In the genomic region with DNA sequence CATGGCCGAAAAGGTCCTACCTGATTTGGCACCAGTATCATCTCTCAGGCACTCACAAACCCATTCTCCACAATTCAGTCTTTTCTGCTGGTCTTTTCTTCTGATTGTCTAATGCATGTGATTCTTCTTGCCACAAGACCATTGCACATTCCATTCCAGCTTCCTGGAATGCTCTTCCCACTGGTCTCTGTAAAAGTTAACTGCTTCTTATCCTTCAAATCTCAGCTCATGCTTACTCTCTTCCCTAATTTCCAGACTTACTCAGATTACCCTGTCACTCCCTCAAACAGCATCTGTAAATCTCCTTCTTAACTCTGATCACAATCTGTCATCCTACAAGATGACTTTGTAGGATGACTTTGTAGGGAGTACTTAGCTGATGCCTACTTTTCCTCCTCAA, we compare ENCODE assay signal across 38 cellular contexts.
DNase-seq lines count a peak whose midpoint lies in the region; ATAC-seq, FAIRE-seq and TF ChIP-seq lines count a peak whose summit lies in the region.
"Had no signal": no experiment of that assay in that cellular context is flagged by ENCODE, and none has a peak within 500 bp of the region (broad histone marks: within the 10 kb centered on the region; RNA-seq: fewer than 3 reads in every experiment).

No MANE protein-coding gene starts in this region.

- H4K20me1 ChIP-seq in keratinocyte (ENCODE audit: control insufficient read depth, extremely low read depth, insufficient read depth, low read length): no peaks in the 10 kb centered on the region
- H4K20me1 ChIP-seq in smooth muscle cell (ENCODE audit: low read depth): no peaks in the 10 kb centered on the region

- no peaks in the 10 kb centered on the region for H3K9me1 ChIP-seq in keratinocyte (ENCODE audit: control insufficient read depth, extremely low read depth, insufficient read depth, low read length)

- peaks cover 36% of the 10 kb centered on the region for H3K4me1 Mint-ChIP-seq in MCF 10A (ENCODE audit: insufficient read depth, unreplicated experiment)
- H3K4me1 Mint-ChIP-seq: CD14-positive monocyte, nephron progenitor cell had no signal

- H3K9ac ChIP-seq in keratinocyte (ENCODE audit: control insufficient read depth, extremely low read depth, insufficient read depth, low read length) (no peak overlapping the region), smooth muscle cell (ENCODE audit: low read depth) (no peak overlapping the region)

- no peak overlapping the region for H3K4me2 ChIP-seq in keratinocyte (ENCODE audit: control insufficient read depth, extremely low read depth, insufficient read depth, low read depth, low read length)
- H3K4me2 ChIP-seq in smooth muscle cell: peak overlapping the region; percentile 62
- H3K4me2 ChIP-seq: hepatocyte had no signal

- no peak for ATAC-seq in RWPE2 (ENCODE audit: low read depth)
- ATAC-seq: K562, left colon, Right ventricle myocardium inferior had no signal

- H3K27ac Mint-ChIP-seq in MCF 10A (ENCODE audit: low read depth, unreplicated experiment): peak overlapping the region; percentile 90
- H3K27ac Mint-ChIP-seq: activated naive CD8-positive, alpha-beta T cell; CD14-positive monocyte; nephron progenitor cell; stimulated activated naive CD8-positive, alpha-beta T cell treated with anti-CD3 and anti-CD28 coated beads, Interleukin-15, Interleukin-2, amounts not matched to agents 100 ng/mL and 50 ng/mL, for 24 hours had no signal

- CTCF ChIA-PET in MCF 10A (lab: Yijun Ruan, JAX): interaction anchor here (0.6 to 2.6 kb wide), 8 partner anchors 11 to 997 kb away, joined by 3 to 24 read pairs (median 4); no protein-coding TSS in a partner anchor

- FAIRE-seq in keratinocyte (lab: Jason Lieb, UNC): peak; percentile 74
- FAIRE-seq: frontal cortex, K562 had no signal

- H3K27me3 Mint-ChIP-seq in MCF 10A (ENCODE audit: insufficient read depth, unreplicated experiment): no peaks in the 10 kb centered on the region
- H3K27me3 Mint-ChIP-seq: activated naive CD8-positive, alpha-beta T cell; stimulated activated naive CD8-positive, alpha-beta T cell treated with anti-CD3 and anti-CD28 coated beads, Interleukin-15, Interleukin-2, amounts not matched to agents 100 ng/mL and 50 ng/mL, for 24 hours had no signal

- no peaks in the 10 kb centered on the region for H3K36me3 Mint-ChIP-seq in MCF 10A (ENCODE audit: insufficient read depth, unreplicated experiment)
- H3K36me3 Mint-ChIP-seq: activated naive CD8-positive, alpha-beta T cell; CD14-positive monocyte had no signal

- H2AFZ ChIP-seq in keratinocyte (ENCODE audit: control insufficient read depth, low read length) (no peak overlapping the region), smooth muscle cell (ENCODE audit: low read depth) (no peak overlapping the region)
- H2AFZ ChIP-seq: hepatocyte had no signal

- 95% methylated on average over 1 of the region's 1 CpG for WGBS in smooth muscle cell (ENCODE audit: low lambda C conversion rate)

- H3K9me3 Mint-ChIP-seq in MCF 10A (ENCODE audit: unreplicated experiment): no peaks in the 10 kb centered on the region

- H3K4me1 ChIP-seq in breast epithelium (peaks cover 0 to 4% of the 10 kb centered on the region in 2 donors), RWPE2 (ENCODE audit: insufficient read depth, poor library complexity, severe bottlenecking) (peaks cover 31% of the 10 kb centered on the region), keratinocyte (ENCODE audit: control insufficient read depth, extremely low read depth, insufficient read depth, low read length) (peaks cover 29% of the 10 kb centered on the region), smooth muscle cell (ENCODE audit: low read depth) (peaks cover 11% of the 10 kb centered on the region)
- H3K4me1 ChIP-seq: Caco-2, spleen, testis, uterus had no signal

- intact Hi-C loops in MCF 10A (cut with micrococcal nuclease) (no loop called here), breast epithelium (cut with DNase I; ENCODE audit: low total_unique reads) (no loop called here)

- DNase-seq in MCF 10A (ENCODE audit: unreplicated experiment) (no peak), breast epithelium (ENCODE audit: low spot score in 2 of 2) (no peak), RWPE2 (ENCODE audit: low spot score) (no peak), keratinocyte (ENCODE audit: low read depth, low spot score) (no peak), smooth muscle cell (lab: John Stamatoyannopoulos, UW; ENCODE audit: unreplicated experiment) (no peak), coronary artery (ENCODE audit: low spot score) (no peak), NOMO-1 (lab: John Stamatoyannopoulos, UW; ENCODE audit: unreplicated experiment in 2 of 2) (no peak)
- DNase-seq in activated CD4-positive, alpha-beta T cell treated with anti-CD3 and anti-CD28 coated beads for 48 hours: no peak
- DNase-seq: 8988T; activated CD4-positive, alpha-beta T cell treated with anti-CD3 and anti-CD28 coated beads for 4 hours; aorta; Caco-2; dermis blood vessel endothelial cell; DMS79; GOT3; left colon; MG63; NCI-H1105 treated with DMSO at 0.1 percent for 48 hours; NCI-H187 treated with DMSO at 0.1 percent for 48 hours; nephron progenitor cell; NK-92 treated with Interleukin-12 subunit alpha and Interleukin-12 subunit beta, amount 100 ng/mL, for 24 hours; ovary; PC-3; spleen; stimulated activated CD4-positive, alpha-beta T cell treated with anti-CD3 and anti-CD28 coated beads, Interleukin-2, amount 100 ng/mL, for 24 hours; SW 1271; T1000; testis; uterus; WERI-Rb-1 had no signal

- H3K9me3 ChIP-seq in breast epithelium (peaks cover 0 to 8% of the 10 kb centered on the region in 2 donors), RWPE2 (ENCODE audit: severe bottlenecking) (no peaks in the 10 kb centered on the region), keratinocyte (ENCODE audit: control insufficient read depth, low read depth, low read length) (no peaks in the 10 kb centered on the region), smooth muscle cell (replicated peaks; ENCODE audit: low read depth) (no peaks in the 10 kb centered on the region)
- H3K9me3 ChIP-seq: Caco-2, esophagus muscularis mucosa, ovary, testis, uterus had no signal

- BruUV-seq in MCF 10A (replicated peaks; lab: Mats Ljungman, UMichigan): no TSS peak

- H3K27ac ChIP-seq in breast epithelium (no peak overlapping the region), RWPE2 (ENCODE audit: poor library complexity, severe bottlenecking) (peak overlapping the region; percentile 81), keratinocyte (ENCODE audit: control insufficient read depth, insufficient read depth, low read length) (no peak overlapping the region), smooth muscle cell (ENCODE audit: low read depth) (peak overlapping the region; percentile 87), coronary artery (no peak overlapping the region)
- H3K27ac ChIP-seq: hepatocyte, ovary, spleen, testis, uterus, WERI-Rb-1 had no signal

- TF ChIP-seq POLR2A in breast epithelium (IDR thresholded peaks at IDR 0.05): no peak

- POLR2A ChIA-PET in MCF 10A (lab: Yijun Ruan, JAX): interaction anchor here (0.9 to 7.2 kb wide), 10 partner anchors 11 to 434 kb away, joined by 4 to 55 read pairs (median 5); no protein-coding TSS in a partner anchor

- no peak overlapping the region for H3K4me3 Mint-ChIP-seq in MCF 10A (ENCODE audit: unreplicated experiment)
- H3K4me3 Mint-ChIP-seq: activated naive CD8-positive, alpha-beta T cell; CD14-positive monocyte; nephron progenitor cell; stimulated activated naive CD8-positive, alpha-beta T cell treated with anti-CD3 and anti-CD28 coated beads, Interleukin-15, Interleukin-2, amounts not matched to agents 100 ng/mL and 50 ng/mL, for 24 hours had no signal

- H3K4me3 ChIP-seq in breast epithelium (no peak overlapping the region), RWPE2 (ENCODE audit: severe bottlenecking) (no peak overlapping the region), keratinocyte (ENCODE audit: control insufficient read depth in 2 of 3, extremely low read depth in 1 of 3, insufficient read depth in 2 of 3, low read depth in 1 of 3, low read length in 3 of 3) (no peak overlapping the region), smooth muscle cell (no peak overlapping the region), coronary artery (no peak overlapping the region)
- H3K4me3 ChIP-seq: esophagus muscularis mucosa, hepatocyte, K562, MG63, ovary, spleen, testis, uterus had no signal

- H3F3A ChIP-seq in smooth muscle cell (ENCODE audit: low read depth): peaks cover 22% of the 10 kb centered on the region

- H3K79me2 ChIP-seq in keratinocyte (ENCODE audit: control insufficient read depth, insufficient read depth, low read length) (no peaks in the 10 kb centered on the region), smooth muscle cell (ENCODE audit: low read depth) (no peaks in the 10 kb centered on the region)
- H3K79me2 ChIP-seq: hepatocyte had no signal

- dilution Hi-C loops in keratinocyte (cut with MboI; ENCODE audit: extremely low pct_ligation_motif_present, low sequenced_read_pairs): no loop called here

- H3K27me3 ChIP-seq in breast epithelium (no peaks in the 10 kb centered on the region), RWPE2 (ENCODE audit: insufficient read depth, poor library complexity, severe bottlenecking) (no peaks in the 10 kb centered on the region), keratinocyte (ENCODE audit: control insufficient read depth, extremely low read depth, insufficient read depth, low read length) (no peaks in the 10 kb centered on the region), smooth muscle cell (ENCODE audit: low read depth) (no peaks in the 10 kb centered on the region)
- H3K27me3 ChIP-seq: esophagus muscularis mucosa, hepatocyte, MG63, ovary, spleen, testis, uterus had no signal

- no peaks in the 10 kb centered on the region for H3K36me3 ChIP-seq in breast epithelium
- no peaks in the 10 kb centered on the region for H3K36me3 ChIP-seq in RWPE2 (ENCODE audit: low read depth)
- no peaks in the 10 kb centered on the region for H3K36me3 ChIP-seq in keratinocyte (ENCODE audit: control insufficient read depth in 2 of 2, extremely low read depth in 1 of 2, insufficient read depth in 2 of 2, low read length in 2 of 2)
- H3K36me3 ChIP-seq in smooth muscle cell (ENCODE audit: low read depth): no peaks in the 10 kb centered on the region
- H3K36me3 ChIP-seq: esophagus muscularis mucosa, ovary, spleen, uterus, WERI-Rb-1 had no signal

- no peak for TF ChIP-seq CTCF in MCF 10A (IDR thresholded peaks at IDR 0.05; ENCODE audit: unreplicated experiment)
- TF ChIP-seq CTCF in breast epithelium (IDR thresholded peaks at IDR 0.05): no peak
- no peak for TF ChIP-seq CTCF in RWPE2 (IDR thresholded peaks at IDR 0.05; ENCODE audit: poor library complexity, severe bottlenecking)
- no peak for TF ChIP-seq CTCF in keratinocyte (optimal IDR thresholded peaks at IDR 0.05 in 1 of 3, IDR thresholded peaks at IDR 0.05 in 1 of 3, conservative IDR thresholded peaks at IDR 0.05 in 1 of 3; ENCODE audit: extremely low read depth in 1 of 3, insufficient read depth in 2 of 3, low read length in 3 of 3)
- no peak for TF ChIP-seq CTCF in smooth muscle cell (IDR thresholded peaks at IDR 0.05; ENCODE audit: borderline replicate concordance, insufficient read depth, poor library complexity, severe bottlenecking)
- TF ChIP-seq CTCF in coronary artery (IDR thresholded peaks at IDR 0.05): no peak

Comparison
In these comparisons a context has a peak if more than half of its experiments do, and no peak if none do; other contexts are left out.
1. H3K27ac ChIP-seq: peak in RWPE2 (single experiment) and smooth muscle cell (single experiment); none in breast epithelium (0 of 2), keratinocyte (single experiment) and coronary artery (0 of 2).